1 cellular context compared by ENCODE assay signal in genomic region chr16:1987198-1987597, GRCh38.
TF ChIP-seq lines count a peak whose summit lies in the region.

No MANE protein-coding gene starts in this region.

TF ChIP-seq in HepG2, 621 proteins besides CTCF, POLR2A, EP300 and RAD21:
- TF ChIP-seq ZNF547 (CRISPR knock-in tag; IDR thresholded peaks at IDR 0.05) (no peak), RBM22 (optimal IDR thresholded peaks at IDR 0.05; ENCODE audit: low read length) (peak; percentile 54), AGO2 (optimal IDR thresholded peaks at IDR 0.05; ENCODE audit: low read depth, low read length) (peak; percentile 82), RBFOX2 (IDR thresholded peaks at IDR 0.05; ENCODE audit: low read depth, low read length) (peak; percentile 47; the same call in 1 of the 2 replicates), ATM (IDR thresholded peaks at IDR 0.05; ENCODE audit: borderline replicate concordance) (no peak)
